24 cellular contexts compared by ENCODE assay signal in genomic region chrX:76014321-76014720, GRCh38.
"Had no signal": no experiment of that assay in that cellular context is flagged by ENCODE, and none has a peak within 500 bp of the region (broad histone marks: within the 10 kb centered on the region; RNA-seq: fewer than 3 reads in every experiment).

No MANE protein-coding gene starts in this region.

- H3K4me1 ChIP-seq: colonic mucosa, esophagus muscularis mucosa, esophagus squamous epithelium, foreskin keratinocyte, gastrocnemius medialis, gastroesophageal sphincter, heart left ventricle, heart right ventricle had no signal

- H3K27ac ChIP-seq: colonic mucosa, coronary artery, dorsolateral prefrontal cortex, epithelial cell of prostate, esophagus muscularis mucosa, esophagus squamous epithelium, foreskin keratinocyte, gastrocnemius medialis, gastroesophageal sphincter, heart left ventricle, heart right ventricle, hepatocyte had no signal

- H3K79me2 ChIP-seq: hepatocyte had no signal

- H2AFZ ChIP-seq: hepatocyte had no signal

- H3K9me3 ChIP-seq: colonic mucosa, gastrocnemius medialis, gastroesophageal sphincter had no signal

- ATAC-seq: effector memory CD8-positive, alpha-beta T cell; esophagus mucosa; foreskin keratinocyte; gastrocnemius medialis; gastroesophageal sphincter; heart left ventricle; heart right ventricle had no signal

- H3K27me3 ChIP-seq: colonic mucosa, esophagus muscularis mucosa, esophagus squamous epithelium, foreskin keratinocyte, gastrocnemius medialis, gastroesophageal sphincter, hepatocyte had no signal

- H3K4me2 ChIP-seq: hepatocyte had no signal

- H3K36me3 ChIP-seq: colonic mucosa, esophagus muscularis mucosa, esophagus squamous epithelium, gastrocnemius medialis, gastroesophageal sphincter, heart left ventricle, heart right ventricle had no signal

- DNase-seq: colonic mucosa; cortex of kidney; dermis blood vessel endothelial cell; dorsolateral prefrontal cortex; effector CD4-positive, alpha-beta T cell; effector CD8-positive, alpha-beta T cell; effector memory CD4-positive, alpha-beta T cell; effector memory CD8-positive, alpha-beta T cell; endodermal cell; erythroblast; esophagus squamous epithelium; foreskin fibroblast; foreskin keratinocyte; foreskin melanocyte; gastrocnemius medialis; glutamatergic neuron; heart left ventricle; heart right ventricle had no signal

- H3K4me3 ChIP-seq: colonic mucosa, coronary artery, dorsolateral prefrontal cortex, esophagus muscularis mucosa, esophagus squamous epithelium, gastrocnemius medialis, gastroesophageal sphincter, heart left ventricle, heart right ventricle, hepatocyte had no signal
